ENCODE assay signal across 1 cellular context in the genomic region with DNA sequence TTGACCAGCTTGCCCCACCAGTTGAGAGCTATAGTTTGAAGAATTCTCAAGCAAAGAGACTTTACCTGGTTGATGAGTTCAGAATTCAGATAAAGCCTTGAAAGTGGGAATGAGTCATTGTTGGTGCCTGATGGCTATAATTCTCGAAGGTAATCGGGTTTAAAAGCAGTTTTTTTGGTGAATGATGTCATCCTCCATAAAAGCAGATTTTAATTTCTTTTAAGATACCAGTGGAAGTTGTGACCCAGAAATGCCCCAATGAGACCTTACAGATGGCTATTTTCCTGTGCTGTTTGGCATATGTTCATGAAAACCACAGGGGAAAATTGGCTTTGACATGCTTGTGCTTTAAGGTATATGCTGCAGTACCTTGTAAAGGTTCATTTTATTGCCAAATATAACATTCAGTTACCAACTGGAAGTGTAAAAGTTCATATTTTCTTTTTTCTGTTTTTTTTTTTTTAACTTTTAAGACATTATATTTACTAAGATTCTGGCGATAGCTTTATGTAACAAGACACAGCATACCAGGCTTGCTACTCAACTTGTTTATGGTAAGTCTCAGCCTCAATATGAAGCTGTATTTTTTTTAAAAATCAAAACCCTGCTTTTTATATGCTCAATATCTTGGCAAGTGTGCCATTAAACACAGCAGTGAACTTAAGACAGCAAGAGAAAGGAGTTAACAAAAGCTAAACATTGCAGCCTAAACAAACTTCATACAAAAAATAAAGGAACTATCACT.
A peak's percentile ranks its signal among the peaks of the same experiment; 100 is the strongest.
TF ChIP-seq lines count a peak whose summit lies in the region.

No MANE protein-coding gene starts in this region.

TF ChIP-seq in HEK293, 187 proteins besides CTCF, POLR2A, EP300 and RAD21 (continued from another document and continues in another):
- TF ChIP-seq, protein P1, sequence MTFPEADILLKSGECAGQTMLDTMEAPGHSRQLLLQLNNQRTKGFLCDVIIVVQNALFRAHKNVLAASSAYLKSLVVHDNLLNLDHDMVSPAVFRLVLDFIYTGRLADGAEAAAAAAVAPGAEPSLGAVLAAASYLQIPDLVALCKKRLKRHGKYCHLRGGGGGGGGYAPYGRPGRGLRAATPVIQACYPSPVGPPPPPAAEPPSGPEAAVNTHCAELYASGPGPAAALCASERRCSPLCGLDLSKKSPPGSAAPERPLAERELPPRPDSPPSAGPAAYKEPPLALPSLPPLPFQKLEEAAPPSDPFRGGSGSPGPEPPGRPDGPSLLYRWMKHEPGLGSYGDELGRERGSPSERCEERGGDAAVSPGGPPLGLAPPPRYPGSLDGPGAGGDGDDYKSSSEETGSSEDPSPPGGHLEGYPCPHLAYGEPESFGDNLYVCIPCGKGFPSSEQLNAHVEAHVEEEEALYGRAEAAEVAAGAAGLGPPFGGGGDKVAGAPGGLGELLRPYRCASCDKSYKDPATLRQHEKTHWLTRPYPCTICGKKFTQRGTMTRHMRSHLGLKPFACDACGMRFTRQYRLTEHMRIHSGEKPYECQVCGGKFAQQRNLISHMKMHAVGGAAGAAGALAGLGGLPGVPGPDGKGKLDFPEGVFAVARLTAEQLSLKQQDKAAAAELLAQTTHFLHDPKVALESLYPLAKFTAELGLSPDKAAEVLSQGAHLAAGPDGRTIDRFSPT (tag by site-specific recombination; IDR thresholded peaks at IDR 0.05), result peak; percentile 45; the same call in 1 of the 2 replicates
- TF ChIP-seq, protein P2, sequence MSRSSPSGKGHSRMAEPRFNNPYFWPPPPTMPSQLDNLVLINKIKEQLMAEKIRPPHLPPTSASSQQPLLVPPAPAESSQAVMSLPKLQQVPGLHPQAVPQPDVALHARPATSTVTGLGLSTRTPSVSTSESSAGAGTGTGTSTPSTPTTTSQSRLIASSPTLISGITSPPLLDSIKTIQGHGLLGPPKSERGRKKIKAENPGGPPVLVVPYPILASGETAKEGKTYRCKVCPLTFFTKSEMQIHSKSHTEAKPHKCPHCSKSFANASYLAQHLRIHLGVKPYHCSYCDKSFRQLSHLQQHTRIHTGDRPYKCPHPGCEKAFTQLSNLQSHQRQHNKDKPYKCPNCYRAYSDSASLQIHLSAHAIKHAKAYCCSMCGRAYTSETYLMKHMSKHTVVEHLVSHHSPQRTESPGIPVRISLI (tag by site-specific recombination; IDR thresholded peaks at IDR 0.05), result peak; percentile 90
- TF ChIP-seq ZNF10 (tag by site-specific recombination; IDR thresholded peaks at IDR 0.05), result 0 out of 2 replicates have a peak, but pooled peaks have one; percentile 36
- no peak for TF ChIP-seq MYNN (tag by site-specific recombination; IDR thresholded peaks at IDR 0.05; ENCODE audit: borderline replicate concordance)
- TF ChIP-seq ZNF248 (tag by site-specific recombination; IDR thresholded peaks at IDR 0.05), result no peak
- peak; percentile 45; the same call in 1 of the 2 replicates for TF ChIP-seq KLF8 (tag by site-specific recombination; IDR thresholded peaks at IDR 0.05)
- TF ChIP-seq, protein P3, sequence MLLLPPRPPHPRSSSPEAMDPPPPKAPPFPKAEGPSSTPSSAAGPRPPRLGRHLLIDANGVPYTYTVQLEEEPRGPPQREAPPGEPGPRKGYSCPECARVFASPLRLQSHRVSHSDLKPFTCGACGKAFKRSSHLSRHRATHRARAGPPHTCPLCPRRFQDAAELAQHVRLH (tag by site-specific recombination; IDR thresholded peaks at IDR 0.05), result 0 out of 2 replicates have a peak, but pooled peaks have one; percentile 31
- no peak for TF ChIP-seq ZNF747 (tag by site-specific recombination; IDR thresholded peaks at IDR 0.05)
- TF ChIP-seq, protein P4, sequence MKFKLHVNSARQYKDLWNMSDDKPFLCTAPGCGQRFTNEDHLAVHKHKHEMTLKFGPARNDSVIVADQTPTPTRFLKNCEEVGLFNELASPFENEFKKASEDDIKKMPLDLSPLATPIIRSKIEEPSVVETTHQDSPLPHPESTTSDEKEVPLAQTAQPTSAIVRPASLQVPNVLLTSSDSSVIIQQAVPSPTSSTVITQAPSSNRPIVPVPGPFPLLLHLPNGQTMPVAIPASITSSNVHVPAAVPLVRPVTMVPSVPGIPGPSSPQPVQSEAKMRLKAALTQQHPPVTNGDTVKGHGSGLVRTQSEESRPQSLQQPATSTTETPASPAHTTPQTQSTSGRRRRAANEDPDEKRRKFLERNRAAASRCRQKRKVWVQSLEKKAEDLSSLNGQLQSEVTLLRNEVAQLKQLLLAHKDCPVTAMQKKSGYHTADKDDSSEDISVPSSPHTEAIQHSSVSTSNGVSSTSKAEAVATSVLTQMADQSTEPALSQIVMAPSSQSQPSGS (tag by site-specific recombination; IDR thresholded peaks at IDR 0.05; ENCODE audit: low read depth), result peak; percentile 86
- TF ChIP-seq, protein P5, sequence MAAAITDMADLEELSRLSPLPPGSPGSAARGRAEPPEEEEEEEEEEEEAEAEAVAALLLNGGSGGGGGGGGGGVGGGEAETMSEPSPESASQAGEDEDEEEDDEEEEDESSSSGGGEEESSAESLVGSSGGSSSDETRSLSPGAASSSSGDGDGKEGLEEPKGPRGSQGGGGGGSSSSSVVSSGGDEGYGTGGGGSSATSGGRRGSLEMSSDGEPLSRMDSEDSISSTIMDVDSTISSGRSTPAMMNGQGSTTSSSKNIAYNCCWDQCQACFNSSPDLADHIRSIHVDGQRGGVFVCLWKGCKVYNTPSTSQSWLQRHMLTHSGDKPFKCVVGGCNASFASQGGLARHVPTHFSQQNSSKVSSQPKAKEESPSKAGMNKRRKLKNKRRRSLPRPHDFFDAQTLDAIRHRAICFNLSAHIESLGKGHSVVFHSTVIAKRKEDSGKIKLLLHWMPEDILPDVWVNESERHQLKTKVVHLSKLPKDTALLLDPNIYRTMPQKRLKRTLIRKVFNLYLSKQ (tag by site-specific recombination; IDR thresholded peaks at IDR 0.05; ENCODE audit: borderline replicate concordance), result no peak
- TF ChIP-seq, protein P6, sequence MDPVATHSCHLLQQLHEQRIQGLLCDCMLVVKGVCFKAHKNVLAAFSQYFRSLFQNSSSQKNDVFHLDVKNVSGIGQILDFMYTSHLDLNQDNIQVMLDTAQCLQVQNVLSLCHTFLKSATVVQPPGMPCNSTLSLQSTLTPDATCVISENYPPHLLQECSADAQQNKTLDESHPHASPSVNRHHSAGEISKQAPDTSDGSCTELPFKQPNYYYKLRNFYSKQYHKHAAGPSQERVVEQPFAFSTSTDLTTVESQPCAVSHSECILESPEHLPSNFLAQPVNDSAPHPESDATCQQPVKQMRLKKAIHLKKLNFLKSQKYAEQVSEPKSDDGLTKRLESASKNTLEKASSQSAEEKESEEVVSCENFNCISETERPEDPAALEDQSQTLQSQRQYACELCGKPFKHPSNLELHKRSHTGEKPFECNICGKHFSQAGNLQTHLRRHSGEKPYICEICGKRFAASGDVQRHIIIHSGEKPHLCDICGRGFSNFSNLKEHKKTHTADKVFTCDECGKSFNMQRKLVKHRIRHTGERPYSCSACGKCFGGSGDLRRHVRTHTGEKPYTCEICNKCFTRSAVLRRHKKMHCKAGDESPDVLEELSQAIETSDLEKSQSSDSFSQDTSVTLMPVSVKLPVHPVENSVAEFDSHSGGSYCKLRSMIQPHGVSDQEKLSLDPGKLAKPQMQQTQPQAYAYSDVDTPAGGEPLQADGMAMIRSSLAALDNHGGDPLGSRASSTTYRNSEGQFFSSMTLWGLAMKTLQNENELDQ (tag by site-specific recombination; IDR thresholded peaks at IDR 0.05; ENCODE audit: low read depth), result no peak
- TF ChIP-seq MZF1 (tag by site-specific recombination; IDR thresholded peaks at IDR 0.05; ENCODE audit: borderline replicate concordance), result no peak
- no peak for TF ChIP-seq ZNF585B (tag by site-specific recombination; IDR thresholded peaks at IDR 0.05)
- no peak for TF ChIP-seq ZNF19 (tag by site-specific recombination; IDR thresholded peaks at IDR 0.05; ENCODE audit: low read depth)
- TF ChIP-seq, protein P7, sequence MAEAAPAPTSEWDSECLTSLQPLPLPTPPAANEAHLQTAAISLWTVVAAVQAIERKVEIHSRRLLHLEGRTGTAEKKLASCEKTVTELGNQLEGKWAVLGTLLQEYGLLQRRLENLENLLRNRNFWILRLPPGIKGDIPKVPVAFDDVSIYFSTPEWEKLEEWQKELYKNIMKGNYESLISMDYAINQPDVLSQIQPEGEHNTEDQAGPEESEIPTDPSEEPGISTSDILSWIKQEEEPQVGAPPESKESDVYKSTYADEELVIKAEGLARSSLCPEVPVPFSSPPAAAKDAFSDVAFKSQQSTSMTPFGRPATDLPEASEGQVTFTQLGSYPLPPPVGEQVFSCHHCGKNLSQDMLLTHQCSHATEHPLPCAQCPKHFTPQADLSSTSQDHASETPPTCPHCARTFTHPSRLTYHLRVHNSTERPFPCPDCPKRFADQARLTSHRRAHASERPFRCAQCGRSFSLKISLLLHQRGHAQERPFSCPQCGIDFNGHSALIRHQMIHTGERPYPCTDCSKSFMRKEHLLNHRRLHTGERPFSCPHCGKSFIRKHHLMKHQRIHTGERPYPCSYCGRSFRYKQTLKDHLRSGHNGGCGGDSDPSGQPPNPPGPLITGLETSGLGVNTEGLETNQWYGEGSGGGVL (tag by site-specific recombination; IDR thresholded peaks at IDR 0.05), result 0 out of 2 replicates have a peak, but pooled peaks have one; percentile 14
- TF ChIP-seq, protein P8, sequence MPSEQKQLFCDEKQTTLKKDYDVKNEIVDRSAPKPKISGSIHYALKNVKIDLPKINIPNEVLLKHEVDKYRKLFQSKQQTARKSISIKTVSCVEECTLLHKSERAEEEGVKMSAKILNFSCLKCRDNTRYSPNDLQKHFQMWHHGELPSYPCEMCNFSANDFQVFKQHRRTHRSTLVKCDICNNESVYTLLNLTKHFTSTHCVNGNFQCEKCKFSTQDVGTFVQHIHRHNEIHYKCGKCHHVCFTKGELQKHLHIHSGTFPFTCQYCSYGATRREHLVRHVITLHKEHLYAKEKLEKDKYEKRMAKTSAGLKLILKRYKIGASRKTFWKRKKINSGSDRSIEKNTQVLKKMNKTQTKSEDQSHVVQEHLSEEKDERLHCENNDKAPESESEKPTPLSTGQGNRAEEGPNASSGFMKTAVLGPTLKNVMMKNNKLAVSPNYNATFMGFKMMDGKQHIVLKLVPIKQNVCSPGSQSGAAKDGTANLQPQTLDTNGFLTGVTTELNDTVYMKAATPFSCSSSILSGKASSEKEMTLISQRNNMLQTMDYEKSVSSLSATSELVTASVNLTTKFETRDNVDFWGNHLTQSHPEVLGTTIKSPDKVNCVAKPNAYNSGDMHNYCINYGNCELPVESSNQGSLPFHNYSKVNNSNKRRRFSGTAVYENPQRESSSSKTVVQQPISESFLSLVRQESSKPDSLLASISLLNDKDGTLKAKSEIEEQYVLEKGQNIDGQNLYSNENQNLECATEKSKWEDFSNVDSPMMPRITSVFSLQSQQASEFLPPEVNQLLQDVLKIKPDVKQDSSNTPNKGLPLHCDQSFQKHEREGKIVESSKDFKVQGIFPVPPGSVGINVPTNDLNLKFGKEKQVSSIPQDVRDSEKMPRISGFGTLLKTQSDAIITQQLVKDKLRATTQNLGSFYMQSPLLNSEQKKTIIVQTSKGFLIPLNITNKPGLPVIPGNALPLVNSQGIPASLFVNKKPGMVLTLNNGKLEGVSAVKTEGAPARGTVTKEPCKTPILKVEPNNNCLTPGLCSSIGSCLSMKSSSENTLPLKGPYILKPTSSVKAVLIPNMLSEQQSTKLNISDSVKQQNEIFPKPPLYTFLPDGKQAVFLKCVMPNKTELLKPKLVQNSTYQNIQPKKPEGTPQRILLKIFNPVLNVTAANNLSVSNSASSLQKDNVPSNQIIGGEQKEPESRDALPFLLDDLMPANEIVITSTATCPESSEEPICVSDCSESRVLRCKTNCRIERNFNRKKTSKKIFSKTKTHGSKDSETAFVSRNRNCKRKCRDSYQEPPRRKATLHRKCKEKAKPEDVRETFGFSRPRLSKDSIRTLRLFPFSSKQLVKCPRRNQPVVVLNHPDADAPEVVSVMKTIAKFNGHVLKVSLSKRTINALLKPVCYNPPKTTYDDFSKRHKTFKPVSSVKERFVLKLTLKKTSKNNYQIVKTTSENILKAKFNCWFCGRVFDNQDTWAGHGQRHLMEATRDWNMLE (tag by site-specific recombination; conservative IDR thresholded peaks at IDR 0.05; ENCODE audit: low read depth), result 0 out of 2 replicates have a peak, but pooled peaks have one; percentile 45
- TF ChIP-seq, protein P9, sequence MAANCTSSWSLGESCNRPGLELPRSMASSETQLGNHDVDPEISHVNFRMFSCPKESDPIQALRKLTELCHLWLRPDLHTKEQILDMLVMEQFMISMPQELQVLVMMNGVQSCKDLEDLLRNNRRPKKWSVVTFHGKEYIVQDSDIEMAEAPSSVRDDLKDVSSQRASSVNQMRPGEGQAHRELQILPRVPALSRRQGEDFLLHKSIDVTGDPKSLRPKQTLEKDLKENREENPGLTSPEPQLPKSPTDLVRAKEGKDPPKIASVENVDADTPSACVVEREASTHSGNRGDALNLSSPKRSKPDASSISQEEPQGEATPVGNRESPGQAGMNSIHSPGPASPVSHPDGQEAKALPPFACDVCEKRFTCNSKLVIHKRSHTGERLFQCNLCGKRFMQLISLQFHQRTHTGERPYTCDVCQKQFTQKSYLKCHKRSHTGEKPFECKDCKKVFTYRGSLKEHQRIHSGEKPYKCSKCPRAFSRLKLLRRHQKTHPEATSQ (tag by site-specific recombination; IDR thresholded peaks at IDR 0.05), result no peak
- TF ChIP-seq ZNF394 (tag by site-specific recombination; IDR thresholded peaks at IDR 0.05; ENCODE audit: borderline replicate concordance), result peak; percentile 20; the same call in 1 of the 2 replicates
- TF ChIP-seq ZNF175 (tag by site-specific recombination; IDR thresholded peaks at IDR 0.05), result no peak
- TF ChIP-seq, protein P10, sequence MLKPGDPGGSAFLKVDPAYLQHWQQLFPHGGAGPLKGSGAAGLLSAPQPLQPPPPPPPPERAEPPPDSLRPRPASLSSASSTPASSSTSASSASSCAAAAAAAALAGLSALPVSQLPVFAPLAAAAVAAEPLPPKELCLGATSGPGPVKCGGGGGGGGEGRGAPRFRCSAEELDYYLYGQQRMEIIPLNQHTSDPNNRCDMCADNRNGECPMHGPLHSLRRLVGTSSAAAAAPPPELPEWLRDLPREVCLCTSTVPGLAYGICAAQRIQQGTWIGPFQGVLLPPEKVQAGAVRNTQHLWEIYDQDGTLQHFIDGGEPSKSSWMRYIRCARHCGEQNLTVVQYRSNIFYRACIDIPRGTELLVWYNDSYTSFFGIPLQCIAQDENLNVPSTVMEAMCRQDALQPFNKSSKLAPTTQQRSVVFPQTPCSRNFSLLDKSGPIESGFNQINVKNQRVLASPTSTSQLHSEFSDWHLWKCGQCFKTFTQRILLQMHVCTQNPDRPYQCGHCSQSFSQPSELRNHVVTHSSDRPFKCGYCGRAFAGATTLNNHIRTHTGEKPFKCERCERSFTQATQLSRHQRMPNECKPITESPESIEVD (tag by site-specific recombination; IDR thresholded peaks at IDR 0.05), result peak; percentile 98
- TF ChIP-seq, protein P11, sequence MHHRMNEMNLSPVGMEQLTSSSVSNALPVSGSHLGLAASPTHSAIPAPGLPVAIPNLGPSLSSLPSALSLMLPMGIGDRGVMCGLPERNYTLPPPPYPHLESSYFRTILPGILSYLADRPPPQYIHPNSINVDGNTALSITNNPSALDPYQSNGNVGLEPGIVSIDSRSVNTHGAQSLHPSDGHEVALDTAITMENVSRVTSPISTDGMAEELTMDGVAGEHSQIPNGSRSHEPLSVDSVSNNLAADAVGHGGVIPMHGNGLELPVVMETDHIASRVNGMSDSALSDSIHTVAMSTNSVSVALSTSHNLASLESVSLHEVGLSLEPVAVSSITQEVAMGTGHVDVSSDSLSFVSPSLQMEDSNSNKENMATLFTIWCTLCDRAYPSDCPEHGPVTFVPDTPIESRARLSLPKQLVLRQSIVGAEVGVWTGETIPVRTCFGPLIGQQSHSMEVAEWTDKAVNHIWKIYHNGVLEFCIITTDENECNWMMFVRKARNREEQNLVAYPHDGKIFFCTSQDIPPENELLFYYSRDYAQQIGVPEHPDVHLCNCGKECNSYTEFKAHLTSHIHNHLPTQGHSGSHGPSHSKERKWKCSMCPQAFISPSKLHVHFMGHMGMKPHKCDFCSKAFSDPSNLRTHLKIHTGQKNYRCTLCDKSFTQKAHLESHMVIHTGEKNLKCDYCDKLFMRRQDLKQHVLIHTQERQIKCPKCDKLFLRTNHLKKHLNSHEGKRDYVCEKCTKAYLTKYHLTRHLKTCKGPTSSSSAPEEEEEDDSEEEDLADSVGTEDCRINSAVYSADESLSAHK (tag by site-specific recombination; IDR thresholded peaks at IDR 0.05), result 0 out of 2 replicates have a peak, but pooled peaks have one; percentile 27
- TF ChIP-seq ZNF843 (tag by site-specific recombination; IDR thresholded peaks at IDR 0.05), result 0 out of 2 replicates have a peak, but pooled peaks have one; percentile 44
